8 cellular contexts compared by ENCODE assay signal in the genomic region with DNA sequence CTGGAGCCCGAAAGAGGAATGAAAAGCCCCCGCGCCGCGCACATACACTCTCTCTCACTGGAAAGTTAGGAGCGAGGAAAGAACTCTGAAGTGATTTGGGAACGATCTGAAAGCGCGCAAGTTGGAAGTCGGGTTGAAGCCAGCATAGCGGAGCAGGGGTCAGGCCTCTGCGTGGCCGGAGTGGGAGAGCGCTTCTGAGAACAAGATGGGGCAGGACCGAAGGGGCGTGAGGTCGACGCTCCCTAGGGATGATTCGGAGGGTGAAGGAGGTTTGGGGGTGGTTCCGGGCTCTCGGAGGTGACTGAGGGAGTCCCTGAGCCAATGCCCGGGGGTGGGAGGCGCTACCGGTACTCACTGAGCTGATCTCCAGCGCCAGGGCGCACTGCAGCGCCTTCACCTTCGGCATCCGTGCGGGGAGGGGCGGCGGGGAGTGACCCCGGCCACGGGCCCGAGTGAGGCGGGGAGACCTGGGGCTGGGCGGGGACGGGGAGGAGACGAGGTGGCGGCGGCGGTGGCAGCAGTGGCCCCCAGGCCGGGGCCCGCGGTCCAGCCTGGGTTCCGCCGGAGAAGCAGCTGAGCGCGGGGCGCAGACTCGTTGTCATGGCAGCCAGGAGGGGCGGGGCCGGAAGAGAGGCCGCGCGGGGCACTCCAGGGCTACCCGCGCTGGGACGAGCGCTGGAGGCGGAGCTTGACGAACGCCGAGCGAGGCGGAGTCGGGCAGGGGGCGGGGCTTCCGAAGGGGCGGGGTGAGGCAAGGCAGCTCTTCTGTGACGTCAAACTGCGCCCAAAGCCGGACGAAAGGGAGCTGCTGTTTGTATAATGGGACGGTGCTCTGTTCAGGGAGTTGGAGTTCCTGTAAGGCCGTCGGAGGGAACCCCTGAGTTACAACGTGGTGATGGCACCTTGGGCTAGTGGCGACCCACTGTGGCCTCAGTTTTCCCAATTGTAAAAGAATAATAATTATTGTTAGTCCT. TPM values are rescaled to one million over a fixed set of nuclear protein-coding genes. Genes with fewer than 3 reads are reported as not detected.
A peak's percentile ranks its signal among the peaks of the same experiment; 100 is the strongest.
DNase-seq lines count a peak whose midpoint lies in the region; ATAC-seq and TF ChIP-seq lines count a peak whose summit lies in the region.

SPATA6 (minus strand) TSS at position 602 of the 974 bp plus-strand sequence; CDS start at position 406, 196 bp downstream.

- H3K36me3 ChIP-seq in GM23338 (ENCODE audit: insufficient read depth) = no peaks in the 10 kb centered on the region
- H3K36me3 ChIP-seq in gastroesophageal sphincter = no peaks in the 10 kb centered on the region
- H3K36me3 ChIP-seq in neuron (ENCODE audit: insufficient read depth, low read length) = no peaks in the 10 kb centered on the region

- H3K27me3 ChIP-seq in GM23338 (ENCODE audit: insufficient read depth) (no peaks in the 10 kb centered on the region), gastroesophageal sphincter (no peaks in the 10 kb centered on the region), neuron (ENCODE audit: insufficient read depth, low read length) (no peaks in the 10 kb centered on the region)

- TF ChIP-seq CTCF in GM23338 (conservative IDR thresholded peaks at IDR 0.05; ENCODE audit: low read depth in 2 of 2) (peak in 1 of 2 experiments; percentile 16; a peak in 2 of 4 replicates), gastroesophageal sphincter (IDR thresholded peaks at IDR 0.05) (peak in 1 of 4 experiments; percentile 11)

- no peaks in the 10 kb centered on the region for H4K20me1 ChIP-seq in GM23338 (replicated peaks; ENCODE audit: insufficient read depth)

- H3K9me3 Mint-ChIP-seq in GM23338 = peaks cover 21% of the 10 kb centered on the region
- H3K9me3 Mint-ChIP-seq in activated naive CD4-positive, alpha-beta T cell treated with anti-CD3 and anti-CD28 coated beads, Interleukin-2, amount 10 ng/mL, durations not matched to agents 7 days and 5 days = peaks cover 5% of the 10 kb centered on the region
- no peaks in the 10 kb centered on the region for H3K9me3 Mint-ChIP-seq in stimulated activated naive CD8-positive, alpha-beta T cell treated with anti-CD3 and anti-CD28 coated beads, Interleukin-15, amount 100 ng/mL, for 72 hours

- H3K79me2 ChIP-seq in GM23338 (replicated peaks; ENCODE audit: insufficient read depth) = peaks cover 15% of the 10 kb centered on the region

- TF ChIP-seq POLR2A in gastroesophageal sphincter (IDR thresholded peaks at IDR 0.05) = peak; percentile 33 to 61

- H3K4me1 ChIP-seq in GM23338 (ENCODE audit: insufficient read depth) (peaks cover 17% of the 10 kb centered on the region), gastroesophageal sphincter (peaks cover 0 to 49% (median 0%) of the 10 kb centered on the region in 3 donors), neuron (ENCODE audit: insufficient read depth, low read length) (peaks cover 18% of the 10 kb centered on the region)

- peaks cover 26% of the 10 kb centered on the region for H3K4me1 Mint-ChIP-seq in GM23338
- H3K4me1 Mint-ChIP-seq in activated naive CD4-positive, alpha-beta T cell treated with anti-CD3 and anti-CD28 coated beads, Interleukin-2, amount 10 ng/mL, durations not matched to agents 7 days and 5 days = peaks cover 21% of the 10 kb centered on the region
- H3K4me1 Mint-ChIP-seq in stimulated activated naive CD8-positive, alpha-beta T cell treated with anti-CD3 and anti-CD28 coated beads, Interleukin-15, amount 100 ng/mL, for 72 hours = peaks cover 28% of the 10 kb centered on the region

- peaks cover 12% of the 10 kb centered on the region for H3F3A ChIP-seq in GM23338 (replicated peaks; ENCODE audit: low read depth)

- H3K4me3 Mint-ChIP-seq in GM23338 = peak within 1 kb of the TSS; percentile 88
- H3K4me3 Mint-ChIP-seq in activated naive CD4-positive, alpha-beta T cell treated with anti-CD3 and anti-CD28 coated beads, Interleukin-2, amount 10 ng/mL, durations not matched to agents 7 days and 5 days = peak within 1 kb of the TSS; percentile 78
- peak within 1 kb of the TSS; percentile 92 to 98 for H3K4me3 Mint-ChIP-seq in stimulated activated naive CD8-positive, alpha-beta T cell treated with anti-CD3 and anti-CD28 coated beads, Interleukin-15, amount 100 ng/mL, for 72 hours

- H3K27ac Mint-ChIP-seq in GM23338 = peak within 1 kb of the TSS; percentile 93
- no peak within 1 kb of the TSS for H3K27ac Mint-ChIP-seq in activated naive CD4-positive, alpha-beta T cell treated with anti-CD3 and anti-CD28 coated beads, Interleukin-2, amount 10 ng/mL, durations not matched to agents 7 days and 5 days
- H3K27ac Mint-ChIP-seq in stimulated activated naive CD8-positive, alpha-beta T cell treated with anti-CD3 and anti-CD28 coated beads, Interleukin-15, amount 100 ng/mL, for 72 hours = peak within 1 kb of the TSS; percentile 84 to 96

- ATAC-seq in GM23338 (peak; percentile 94), gastroesophageal sphincter (peak; percentile 94)
- ATAC-seq in stimulated activated naive CD8-positive, alpha-beta T cell treated with anti-CD3 and anti-CD28 coated beads, Interleukin-15, amount 100 ng/mL, for 72 hours = peak; percentile 97

- H3K4me2 ChIP-seq in GM23338 = peak within 1 kb of the TSS; percentile 97

- H3K36me3 Mint-ChIP-seq in GM23338 (ENCODE audit: low read depth) = peaks cover 14% of the 10 kb centered on the region
- no peaks in the 10 kb centered on the region for H3K36me3 Mint-ChIP-seq in activated naive CD4-positive, alpha-beta T cell treated with anti-CD3 and anti-CD28 coated beads, Interleukin-2, amount 10 ng/mL, durations not matched to agents 7 days and 5 days

- peaks cover 7% of the 10 kb centered on the region for H3K27me3 Mint-ChIP-seq in GM23338 (ENCODE audit: insufficient read depth, low read depth, poor library complexity)
- peaks cover 22% of the 10 kb centered on the region for H3K27me3 Mint-ChIP-seq in activated naive CD4-positive, alpha-beta T cell treated with anti-CD3 and anti-CD28 coated beads, Interleukin-2, amount 10 ng/mL, durations not matched to agents 7 days and 5 days
- H3K27me3 Mint-ChIP-seq in stimulated activated naive CD8-positive, alpha-beta T cell treated with anti-CD3 and anti-CD28 coated beads, Interleukin-15, amount 100 ng/mL, for 72 hours = no peaks in the 10 kb centered on the region

- 0 to 1% methylated on average over 20 to 31 of the region's 79 CpGs for WGBS in gastroesophageal sphincter (ENCODE audit: low coverage in 1 of 2), 2 donors

- peak; percentile 92 for DNase-seq in DMS79 (lab: John Stamatoyannopoulos, UW)
- peak; percentile 98 for DNase-seq in GM23338 (ENCODE audit: low spot score)
- DNase-seq in LHCN-M2 (ENCODE audit: low read depth) = peak; percentile 94
- peak; percentile 94 for DNase-seq in SHP77 treated with DMSO at 0.1 percent for 48 hours (lab: John Stamatoyannopoulos, UW)
- DNase-seq in activated naive CD4-positive, alpha-beta T cell treated with anti-CD3 and anti-CD28 coated beads, Interleukin-2, amount 10 ng/mL, durations not matched to agents 7 days and 5 days = peak; percentile 96
- DNase-seq in stimulated activated naive CD8-positive, alpha-beta T cell treated with anti-CD3 and anti-CD28 coated beads, Interleukin-15, amount 100 ng/mL, for 72 hours = peak; percentile 92

- H3K27ac ChIP-seq in GM23338 (ENCODE audit: low read depth) (peak within 1 kb of the TSS; percentile 97), gastroesophageal sphincter (peak within 1 kb of the TSS; percentile 83 to 96 (median 92))

- H3K9me3 ChIP-seq in gastroesophageal sphincter = no peaks in the 10 kb centered on the region
- H3K9me3 ChIP-seq in neuron (ENCODE audit: low read length) = no peaks in the 10 kb centered on the region

- no peak for TF ChIP-seq EP300 in gastroesophageal sphincter (IDR thresholded peaks at IDR 0.05)

- CTCF ChIA-PET in activated naive CD4-positive, alpha-beta T cell treated with anti-CD3 and anti-CD28 coated beads, Interleukin-2, amount 10 ng/mL, durations not matched to agents 7 days and 5 days (lab: Charles Lee) = interaction anchor here (1.3 to 2.4 kb wide), 2 partner anchors 25 to 26 kb away, joined by 3 to 8 read pairs; no protein-coding TSS in a partner anchor

- H2AFZ ChIP-seq in GM23338 = peak within 1 kb of the TSS; percentile 98
- peak within 1 kb of the TSS; percentile 89 for H2AFZ ChIP-seq in neuron (ENCODE audit: low read depth, low read length)

- no peaks in the 10 kb centered on the region; the same call in 1 of the 2 replicates for H3K9me2 ChIP-seq in GM23338 (ENCODE audit: insufficient read depth)

- H3K4me3 ChIP-seq in GM23338 = peak within 1 kb of the TSS; percentile 94
- H3K4me3 ChIP-seq in gastroesophageal sphincter = peak within 1 kb of the TSS; percentile 83 to 95
- H3K4me3 ChIP-seq in neuron (ENCODE audit: low read length) = peak within 1 kb of the TSS; percentile 88

TF ChIP-seq in GM23338, 12 proteins besides CTCF, POLR2A, EP300 and RAD21 (continues in another document):
- TF ChIP-seq POLR2AphosphoS5 (IDR thresholded peaks at IDR 0.05; ENCODE audit: low read depth) = peak; percentile 80
- TF ChIP-seq ZNF114 (CRISPR knock-in tag; IDR thresholded peaks at IDR 0.05) = no peak
- no peak for TF ChIP-seq NANOG (IDR thresholded peaks at IDR 0.05; ENCODE audit: borderline replicate concordance)
- peak; percentile 39 for TF ChIP-seq JUNB (IDR thresholded peaks at IDR 0.05; ENCODE audit: unreplicated experiment)
- TF ChIP-seq CREB1 (CRISPR knock-in tag; IDR thresholded peaks at IDR 0.05; ENCODE audit: low read depth) = peak; percentile 84

RNA-seq across cellular contexts. Expression of gene SPATA6, which starts in this region (rescaled TPM):
- total RNA-seq in GM23338 (2014; rRNA removed; shearing (Covaris generic)) = 7.5 and 10.6 TPM in 2 replicates
- 10.9 and 13.3 TPM in 2 replicates for polyA plus RNA-seq in GM23338 (2016; fragmentation: Nextera tagmentation; extraction: Ambion mirVana)
- 4.5 TPM in 2 replicates for total RNA-seq in LHCN-M2 (2014; rRNA removed)
- 1.6 TPM for polyA plus RNA-seq in LHCN-M2 (2012)
- 10 to 100 TPM; 16.3 to 31.9 (median 16.4) TPM for total RNA-seq in gastroesophageal sphincter

Comparison
In these comparisons a context has a peak if more than half of its experiments do, and no peak if none do; other contexts are left out.
1. Peak in every context shown above with its lines: DNase-seq, ATAC-seq, H3K4me3 ChIP-seq and H3K27ac ChIP-seq.